Comparison of ENCODE assay signal across 15 cellular contexts in genomic region chr20:24673678-24674570, GRCh38.
A peak's percentile ranks its signal among the peaks of the same experiment; 100 is the strongest.
DNase-seq lines count a peak whose midpoint lies in the region; ATAC-seq and TF ChIP-seq lines count a peak whose summit lies in the region.
"Had no signal": no experiment of that assay in that cellular context is flagged by ENCODE, and none has a peak within 500 bp of the region (broad histone marks: within the 10 kb centered on the region; RNA-seq: fewer than 3 reads in every experiment).

No MANE protein-coding gene starts in this region.

- H2AFZ ChIP-seq in ACC112 (ENCODE audit: low read length, unreplicated experiment) (no peak overlapping the region), IMR-90 (replicated peaks; ENCODE audit: low read length, poor library complexity) (peak overlapping the region; percentile 79)

- H3K9me3 ChIP-seq in IMR-90 (ENCODE audit: control insufficient read depth, insufficient read depth, low read length) (no peaks in the 10 kb centered on the region), SJCRH30 (replicated peaks) (no peaks in the 10 kb centered on the region)
- H3K9me3 ChIP-seq: neutrophil had no signal

- H3K18ac ChIP-seq in IMR-90 (ENCODE audit: low read depth, low read length) = peak overlapping the region; percentile 72

- H3K4me1 ChIP-seq in ACC112 (ENCODE audit: control insufficient read depth, insufficient read depth, low read length, unreplicated experiment) = peaks cover 21% of the 10 kb centered on the region
- H3K4me1 ChIP-seq in IMR-90 (ENCODE audit: control insufficient read depth, insufficient read depth, low read length) = peaks cover 18% of the 10 kb centered on the region
- H3K4me1 ChIP-seq in SJCRH30 = peaks cover 5% of the 10 kb centered on the region

- H3K36me3 ChIP-seq in ACC112 (ENCODE audit: insufficient read depth, low read length) (no peaks in the 10 kb centered on the region), IMR-90 (ENCODE audit: control insufficient read depth, insufficient read depth, low read length) (no peaks in the 10 kb centered on the region), SJCRH30 (no peaks in the 10 kb centered on the region)
- H3K36me3 ChIP-seq: neutrophil had no signal

- peak overlapping the region; percentile 64 to 92 for H4K8ac ChIP-seq in IMR-90 (ENCODE audit: low read depth in 2 of 2, low read length in 2 of 2)

- dilution Hi-C loops in IMR-90 (cut with HindIII; ENCODE audit: low sequenced_read_pairs, unreplicated experiment) = no loop called here

- TF ChIP-seq CTCF in IMR-90 (conservative IDR thresholded peaks at IDR 0.05; ENCODE audit: low read depth, low read length) = no peak

- peak overlapping the region; percentile 95; the same call in 2 of the 3 replicates for H2BK15ac ChIP-seq in IMR-90 (ENCODE audit: low read depth, low read length)

- no peak for TF ChIP-seq RAD21 in IMR-90 (IDR thresholded peaks at IDR 0.05; ENCODE audit: low read length)

- peak overlapping the region; percentile 98 for H2BK20ac ChIP-seq in IMR-90 (ENCODE audit: low read depth, low read length)

- peak overlapping the region; percentile 94 for H3K23ac ChIP-seq in IMR-90 (ENCODE audit: low read depth, low read length)

- peak overlapping the region; percentile 97 for H3K4ac ChIP-seq in IMR-90 (ENCODE audit: low read depth, low read length)

- CTCF ChIA-PET in IMR-90 (lab: Yijun Ruan, JAX) = no interaction called here

- H3K14ac ChIP-seq in IMR-90 (replicated peaks; ENCODE audit: low read depth, low read length) = peak overlapping the region; percentile 97

- H3K27me3 ChIP-seq in ACC112 (ENCODE audit: insufficient read depth, low read length) (no peaks in the 10 kb centered on the region), IMR-90 (ENCODE audit: control insufficient read depth, insufficient read depth, low read length) (0 out of 2 replicates have a peak, but pooled peaks cover 2% of the 10 kb centered on the region), SJCRH30 (no peaks in the 10 kb centered on the region)
- H3K27me3 ChIP-seq: neutrophil had no signal

- TF ChIP-seq POLR2A in IMR-90 (IDR thresholded peaks at IDR 0.05; ENCODE audit: low read depth, low read length) = no peak

- peak overlapping the region; percentile 98 for H2AK9ac ChIP-seq in IMR-90 (replicated peaks; ENCODE audit: low read depth, low read length, poor library complexity)

- H4K91ac ChIP-seq in IMR-90 (ENCODE audit: insufficient read depth, low read depth, low read length) = peak overlapping the region; percentile 94

- H3K9ac ChIP-seq in IMR-90 (ENCODE audit: low read depth, low read length) = 0 out of 2 replicates have a peak overlapping the region, but pooled peaks have one; percentile 22

- H2AK5ac ChIP-seq in IMR-90 (ENCODE audit: low read depth, low read length) = peak overlapping the region; percentile 94

- BruUV-seq in IMR-90 (replicated peaks; lab: Mats Ljungman, UMichigan) = no TSS peak

- DNase-seq in IMR-90 (peak; percentile 75), astrocyte of the hippocampus (ENCODE audit: low read depth, low spot score) (peak; percentile 78), islet precursor cell (peak; percentile 44), DMS53 (lab: John Stamatoyannopoulos, UW) (no peak), SJCRH30 (no peak)
- DNase-seq in activated CD4-positive, CD25-positive, alpha-beta regulatory T cell treated with anti-CD3 and anti-CD28 coated beads, Interleukin-2, amount 50 U/mL, for 72 hours = no peak
- DNase-seq: activated naive CD4-positive, alpha-beta T cell treated with Interleukin-2 at 50 U/mL for 16 hours; central memory CD4-positive, alpha-beta T cell; NCI-H2029; NCI-H748 treated with DMSO at 0.1 percent for 48 hours; Right ventricle myocardium superior had no signal

- WGBS in IMR-90 (ENCODE audit: extremely low coverage in 2 of 2, insufficient read length in 1 of 2), 2 experiments = 0% methylated on average over 1 of the region's 13 CpGs; no CpG with 5 or more reads in 1 of the 2 experiments

- intact Hi-C loops in IMR-90 (cut with micrococcal nuclease) = loop anchor here (2.0 kb wide), 1 partner anchor 23 kb away; no protein-coding TSS in a partner anchor

- peak overlapping the region; percentile 99 for H2BK120ac ChIP-seq in IMR-90 (ENCODE audit: low read depth, low read length)

- no peaks in the 10 kb centered on the region for H3K79me1 ChIP-seq in IMR-90 (ENCODE audit: low read depth in 1 of 2, low read length in 2 of 2)

- POLR2A ChIA-PET in IMR-90 (lab: Charles Lee; ENCODE audit: unreplicated experiment) = no interaction called here

- H3K27ac ChIP-seq in ACC112 (ENCODE audit: low read depth, low read length) (peak overlapping the region; percentile 65), IMR-90 (ENCODE audit: insufficient read depth, low read length) (peak overlapping the region; percentile 84), SJCRH30 (no peak overlapping the region)
- H3K27ac ChIP-seq: neutrophil had no signal

- no peaks in the 10 kb centered on the region for H3K79me2 ChIP-seq in ACC112 (ENCODE audit: control insufficient read depth, insufficient read depth, low read length, unreplicated experiment)

- H4K20me1 ChIP-seq in IMR-90 (ENCODE audit: insufficient read depth, low read length) = no peaks in the 10 kb centered on the region; the same call in 1 of the 2 replicates

- H4K5ac ChIP-seq in IMR-90 (ENCODE audit: low read depth, low read length) = peak overlapping the region; percentile 74

- H3K56ac ChIP-seq in IMR-90 (ENCODE audit: extremely low read depth, insufficient read depth, low read length) = no peak overlapping the region

- peaks cover 13% of the 10 kb centered on the region for H3K9me1 ChIP-seq in IMR-90 (ENCODE audit: insufficient read depth, low read length)

- H2BK5ac ChIP-seq in IMR-90 (ENCODE audit: low read depth, low read length, poor library complexity, severe bottlenecking) = peak overlapping the region; percentile 93

- peak overlapping the region; percentile 13; the same call in 1 of the 2 replicates for H3K4me2 ChIP-seq in IMR-90 (ENCODE audit: low read depth, low read length)

- ATAC-seq in IMR-90 (ENCODE audit: low read depth) (peak; percentile 21), HG03442 (IDR thresholded peaks at IDR 0.05; ENCODE audit: unreplicated experiment) (no peak)

- in situ Hi-C loops in IMR-90 (cut with MboI; ENCODE audit: low sequenced_read_pairs) = no loop called here

- H3K4me3 ChIP-seq in ACC112 (ENCODE audit: low read depth, low read length) (peak overlapping the region; percentile 29; the same call in 1 of the 2 replicates), IMR-90 (ENCODE audit: insufficient read depth, low read depth, low read length) (no peak overlapping the region), SJCRH30 (no peak overlapping the region)
- H3K4me3 ChIP-seq: skin epidermis had no signal

TF ChIP-seq in IMR-90, 13 proteins besides CTCF, POLR2A, EP300 and RAD21:
- TF ChIP-seq CEBPB (IDR thresholded peaks at IDR 0.05; ENCODE audit: low read depth, low read length) = peak; percentile 55
- no peak for TF ChIP-seq SMC3 (IDR thresholded peaks at IDR 0.05; ENCODE audit: low read depth, low read length)
- TF ChIP-seq MAFK (IDR thresholded peaks at IDR 0.05; ENCODE audit: low read depth, low read length) = no peak
- peak; percentile 36; the same call in 1 of the 2 replicates for TF ChIP-seq FOS (IDR thresholded peaks at IDR 0.05; ENCODE audit: low read depth, low read length)
- peak; percentile 47 for TF ChIP-seq BHLHE40 (IDR thresholded peaks at IDR 0.05; ENCODE audit: low read depth, low read length)

Comparison
In these comparisons a context has a peak if more than half of its experiments do, and no peak if none do; other contexts are left out.
1. DNase-seq: peak in IMR-90 (single experiment), astrocyte of the hippocampus (single experiment) and islet precursor cell (single experiment); none in DMS53 (single experiment), SJCRH30 (0 of 2) and activated CD4-positive, CD25-positive, alpha-beta regulatory T cell treated with anti-CD3 and anti-CD28 coated beads, Interleukin-2, amount 50 U/mL, for 72 hours (single experiment).